Comparison of ENCODE assay signal across 9 cellular contexts in the genomic region with DNA sequence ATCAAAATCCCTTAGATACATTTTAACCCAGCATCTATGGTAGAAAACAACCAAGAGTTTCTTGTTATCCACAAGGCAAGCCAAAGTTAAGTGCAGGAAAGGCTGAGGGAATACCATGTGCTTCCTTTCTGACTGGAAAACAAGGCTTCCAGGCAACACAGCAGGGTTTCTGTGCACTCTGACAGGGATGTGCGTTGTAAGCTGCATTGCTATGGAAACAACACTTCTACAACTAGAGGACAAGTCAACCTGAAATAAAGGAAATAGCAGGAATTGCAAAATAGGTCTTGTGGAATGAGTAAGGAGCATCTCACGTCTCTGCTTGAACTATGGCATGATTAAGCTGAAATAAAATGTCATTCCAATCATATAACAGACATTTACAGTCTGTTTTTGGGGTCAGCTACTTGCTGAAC. TPM values are rescaled to one million over a fixed set of nuclear protein-coding genes. Genes with fewer than 3 reads are reported as not detected.
DNase-seq lines count a peak whose midpoint lies in the region; ATAC-seq, FAIRE-seq and TF ChIP-seq lines count a peak whose summit lies in the region.
"Had no signal": no experiment of that assay in that cellular context is flagged by ENCODE, and none has a peak within 500 bp of the region (broad histone marks: within the 10 kb centered on the region; RNA-seq: fewer than 3 reads in every experiment).

No MANE protein-coding gene starts in this region.

- peak overlapping the region; percentile 10 for H3K27ac ChIP-seq in cingulate gyrus (ENCODE audit: low read depth, low read length)
- H3K27ac ChIP-seq in psoas muscle = no peak overlapping the region

- peaks cover 6% of the 10 kb centered on the region for H3K4me1 ChIP-seq in psoas muscle

- peaks cover 0 to 36% of the 10 kb centered on the region in 2 donors for H3K36me3 ChIP-seq in psoas muscle (ENCODE audit: insufficient read depth in 1 of 2, low read depth in 1 of 2)

- no peaks in the 10 kb centered on the region for H3K27me3 ChIP-seq in psoas muscle (ENCODE audit: insufficient read depth in 3 of 3, low read length in 2 of 3)

- no peak overlapping the region for H3K4me3 ChIP-seq in psoas muscle

- H3K9me3 ChIP-seq in psoas muscle = no peaks in the 10 kb centered on the region

- ATAC-seq in HG03280 (IDR thresholded peaks at IDR 0.05; ENCODE audit: unreplicated experiment) = no peak
- ATAC-seq in psoas muscle = no peak
- ATAC-seq: activated CD4-positive, alpha-beta T cell treated with anti-CD3 and anti-CD28 coated beads for 36 hours had no signal

- peak; percentile 99 for FAIRE-seq in HTR-8/SVneo (lab: Jason Lieb, UNC)

- no peak for TF ChIP-seq CTCF in psoas muscle (IDR thresholded peaks at IDR 0.05)

- DNase-seq in AG08395 (ENCODE audit: low spot score) = peak; percentile 86
- peak; percentile 73 for DNase-seq in HTR-8/SVneo (ENCODE audit: insufficient read length, low spot score)
- DNase-seq in medulla oblongata (ENCODE audit: extremely low spot score) = peak; percentile 71
- no peak for DNase-seq in psoas muscle
- DNase-seq in activated T-cell treated with anti-CD3 and anti-CD28 coated beads, Interleukin-2, amount 50 U/mL, for 1 hour = no peak
- no peak for DNase-seq in posterior vena cava (ENCODE audit: low spot score)
- DNase-seq: activated CD4-positive, alpha-beta T cell treated with anti-CD3 and anti-CD28 coated beads for 36 hours had no signal

- intact Hi-C loops in psoas muscle (cut with DNase I) (loop anchor here in 1 of 2 donors (10.0 kb wide), 1 partner anchor 63 kb away; no protein-coding TSS in a partner anchor), posterior vena cava (cut with DNase I) (no loop called here)

- 26 to 36% (median 28%) methylated on average over 2 of the region's 2 CpGs for WGBS in psoas muscle, 3 donors

RNA-seq across cellular contexts. Expression of gene CFDP1, which starts 55.3 kb away (rescaled TPM):
- 10 to 100 TPM; 16.6 to 21.9 (median 19.6) TPM for total RNA-seq in psoas muscle
- polyA plus RNA-seq in psoas muscle = 10 to 100 TPM; 37.6 to 78.2 (median 39.2) TPM
- 10 to 100 TPM; 45.3 to 54.4 TPM for total RNA-seq in posterior vena cava

Comparison
In these comparisons a context has a peak if more than half of its experiments do, and no peak if none do; other contexts are left out.
1. DNase-seq: peak in AG08395 (single experiment), HTR-8/SVneo (single experiment) and medulla oblongata (single experiment); none in psoas muscle (0 of 2), activated T-cell treated with anti-CD3 and anti-CD28 coated beads, Interleukin-2, amount 50 U/mL, for 1 hour (single experiment) and posterior vena cava (single experiment).